ENCODE assay signal across 8 cellular contexts in genomic region chr15:58771621-58772235, GRCh38. TPM values are rescaled to one million over a fixed set of nuclear protein-coding genes. Genes with fewer than 3 reads are reported as not detected.
A peak's percentile ranks its signal among the peaks of the same experiment; 100 is the strongest.
DNase-seq lines count a peak whose midpoint lies in the region; ATAC-seq and TF ChIP-seq lines count a peak whose summit lies in the region.

No MANE protein-coding gene starts in this region.

- peak overlapping the region; percentile 77 for H3K9ac ChIP-seq in smooth muscle cell (ENCODE audit: low read depth)

- H3K4me3 ChIP-seq in AG04449 (ENCODE audit: low read depth, low read length) (peak overlapping the region; percentile 82), SJSA1 (peak overlapping the region; percentile 78), smooth muscle cell (peak overlapping the region; percentile 86)

- H3K4me1 ChIP-seq in SJSA1 (replicated peaks), result peaks cover 12% of the 10 kb centered on the region
- peaks cover 21% of the 10 kb centered on the region for H3K4me1 ChIP-seq in smooth muscle cell (ENCODE audit: low read depth)

- CTCF ChIA-PET in AG04449 (lab: Yijun Ruan, JAX), result interaction anchor here (0.9 to 3.3 kb wide), 7 partner anchors 13 to 560 kb away, joined by 3 to 17 read pairs (median 10); no protein-coding TSS in a partner anchor

- H3F3A ChIP-seq in smooth muscle cell (ENCODE audit: low read depth), result peaks cover 6% of the 10 kb centered on the region

- H3K36me3 ChIP-seq in SJSA1 (peaks cover 3% of the 10 kb centered on the region; the same call in 1 of the 2 replicates), smooth muscle cell (ENCODE audit: low read depth) (no peaks in the 10 kb centered on the region)

- H4K20me1 ChIP-seq in smooth muscle cell (ENCODE audit: low read depth), result peaks cover 41% of the 10 kb centered on the region

- 0 out of 2 replicates have a peak overlapping the region, but pooled peaks have one; percentile 36 for H3K27ac ChIP-seq in SJSA1
- peak overlapping the region; percentile 67 for H3K27ac ChIP-seq in smooth muscle cell (ENCODE audit: low read depth)

- peak overlapping the region; percentile 85 for H2AFZ ChIP-seq in smooth muscle cell (ENCODE audit: low read depth)

- peak overlapping the region; percentile 91 for H3K4me2 ChIP-seq in smooth muscle cell

- ATAC-seq in GM18907 (IDR thresholded peaks at IDR 0.05; ENCODE audit: unreplicated experiment) (peak; percentile 24), HG03135 (IDR thresholded peaks at IDR 0.05; ENCODE audit: unreplicated experiment) (peak; percentile 15)

- TF ChIP-seq CTCF in AG04449 (IDR thresholded peaks at IDR 0.05; ENCODE audit: insufficient read depth, low read length, missing control alignments), result no peak
- TF ChIP-seq CTCF in smooth muscle cell (IDR thresholded peaks at IDR 0.05; ENCODE audit: borderline replicate concordance, insufficient read depth, poor library complexity, severe bottlenecking), result peak; percentile 2

- under 1% methylated on average over 40 of the region's 40 CpGs for WGBS in smooth muscle cell (ENCODE audit: low lambda C conversion rate)

- no peak for DNase-seq in AG04449 (ENCODE audit: low read depth, low spot score)
- DNase-seq in SJSA1 (ENCODE audit: low read depth in 1 of 2, low spot score in 2 of 2), result peak in 1 of 2 experiments; percentile 53
- DNase-seq in T47D (ENCODE audit: low read depth in 1 of 2, low spot score in 1 of 2), result peak; percentile 31 to 39
- DNase-seq in iPS-NIHi7 (ENCODE audit: extremely low spot score), result peak; percentile 76
- no peak for DNase-seq in smooth muscle cell (lab: John Stamatoyannopoulos, UW; ENCODE audit: unreplicated experiment)
- DNase-seq in NCI-H2196 treated with DMSO at 0.1 percent for 48 hours (lab: John Stamatoyannopoulos, UW; ENCODE audit: unreplicated experiment), result no peak

- in situ Hi-C loops in T47D (cut with HindIII; ENCODE audit: low pct_unique_long_range_greater_than_20kb, low sequenced_read_pairs), result no loop called here

- no peaks in the 10 kb centered on the region for H3K9me3 ChIP-seq in SJSA1 (replicated peaks)
- no peaks in the 10 kb centered on the region for H3K9me3 ChIP-seq in smooth muscle cell (replicated peaks; ENCODE audit: low read depth)

- H3K79me2 ChIP-seq in smooth muscle cell (ENCODE audit: low read depth), result peaks cover 48% of the 10 kb centered on the region

- POLR2A ChIA-PET in AG04449 (lab: Yijun Ruan, JAX), result interaction anchor here (0.6 to 3.2 kb wide), 8 partner anchors 8 to 757 kb away, joined by 3 to 44 read pairs (median 4); partner anchors contain the start of gene ADAM10

- H3K27me3 ChIP-seq in SJSA1 (replicated peaks) (no peaks in the 10 kb centered on the region), smooth muscle cell (ENCODE audit: low read depth) (no peaks in the 10 kb centered on the region)

RNA-seq across cellular contexts. Expression of gene MINDY2, which starts 0.6 kb away (rescaled TPM):
- total RNA-seq in SJSA1 (2014; rRNA removed; shearing (Covaris generic)), result 6.1 and 10.3 TPM in 2 replicates
- total RNA-seq in smooth muscle cell, result 21.2 and 22.5 TPM in 2 replicates
- polyA plus RNA-seq in smooth muscle cell, result 28.0 and 43.1 TPM in 2 replicates

RNA-seq across cellular contexts. Expression of gene ADAM10, which starts 22.2 kb away (rescaled TPM):
- 98.6 and 137 TPM in 2 replicates for total RNA-seq in SJSA1 (2014; rRNA removed; shearing (Covaris generic))
- total RNA-seq in smooth muscle cell, result 200 and 239 TPM in 2 replicates
- 150 and 168 TPM in 2 replicates for polyA plus RNA-seq in smooth muscle cell

Comparison
In these comparisons a context has a peak if more than half of its experiments do, and no peak if none do; other contexts are left out.
1. DNase-seq: peak in T47D (2 of 2) and iPS-NIHi7 (single experiment); none in AG04449 (single experiment), smooth muscle cell (single experiment) and NCI-H2196 treated with DMSO at 0.1 percent for 48 hours (single experiment).
2. Peak in every context shown above with its lines, with median percentiles within 50 percentile points of each other: H3K4me3 ChIP-seq.